Comparison of ENCODE assay signal across 27 cellular contexts in genomic region chr9:70981312-70981711, GRCh38.
"Had no signal": no experiment of that assay in that cellular context is flagged by ENCODE, and none has a peak within 500 bp of the region (broad histone marks: within the 10 kb centered on the region; RNA-seq: fewer than 3 reads in every experiment).

No MANE protein-coding gene starts in this region.

- H3K27ac ChIP-seq: stomach, suprapubic skin, testis, thoracic aorta, thyroid gland, tibial artery, tibial nerve, transverse colon, upper lobe of left lung, upper lobe of right lung, uterus, vagina had no signal

- H3K27me3 ChIP-seq: stomach, suprapubic skin, testis, thyroid gland, tibial artery, tibial nerve, transverse colon, upper lobe of left lung, upper lobe of right lung, uterus, vagina had no signal

- H3K4me3 ChIP-seq: stomach, suprapubic skin, testis, thoracic aorta, thyroid gland, tibial artery, tibial nerve, transverse colon, upper lobe of left lung, upper lobe of right lung, uterus, vagina had no signal

- FAIRE-seq: urothelium cell line had no signal

- H3K4me1 ChIP-seq: stomach, suprapubic skin, testis, thyroid gland, tibial artery, tibial nerve, transverse colon, upper lobe of left lung, upper lobe of right lung, uterus, vagina had no signal

- H3K9me3 ChIP-seq: suprapubic skin, testis, thoracic aorta, thyroid gland, tibial artery, upper lobe of left lung, upper lobe of right lung, uterus, vagina had no signal

- ATAC-seq: stimulated activated effector memory CD8-positive, alpha-beta T cell treated with anti-CD3 and anti-CD28 coated beads, Interleukin-12 subunit alpha, Interleukin-12 subunit beta, amount 100 ng/mL, for 72 hours; stimulated activated memory B cell treated with anti-CD40 and anti-IgM and Interleukin-4, amounts not matched to agents 10 μg/mL and 1 μg/mL and 100 μg/mL, for 72 hours; stimulated activated naive B cell treated with anti-CD40 and anti-IgM and Interleukin-4, amounts not matched to agents 10 μg/mL and 1 μg/mL and 100 μg/mL, for 72 hours; stimulated activated naive CD8-positive, alpha-beta T cell treated with anti-CD3 and anti-CD28 coated beads, Interleukin-15, amount 100 ng/mL, for 72 hours; stimulated activated naive CD8-positive, alpha-beta T cell treated with anti-CD3 and anti-CD28 coated beads, Interleukin-15, Interleukin-2, amounts not matched to agents 100 U/mL and 50 U/mL, for 24 hours; upper lobe of right lung had no signal

- DNase-seq: stimulated activated CD4-positive, alpha-beta T cell treated with anti-CD3 and anti-CD28 coated beads, Interleukin-2, amount 100 ng/mL, for 48 hours; stimulated activated CD4-positive, alpha-beta T cell treated with anti-CD3 and anti-CD28 coated beads, Interleukin-4, amount 100 ng/mL, for 1 hour; stimulated activated CD4-positive, alpha-beta T cell treated with anti-CD3 and anti-CD28 coated beads, Interleukin-4, amount 100 ng/mL, for 24 hours; stimulated activated CD4-positive, alpha-beta T cell treated with anti-CD3 and anti-CD28 coated beads, Interleukin-4, amount 100 ng/mL, for 4 hours; stimulated activated CD8-positive, alpha-beta memory T cell treated with anti-CD3 and anti-CD28 coated beads, Interleukin-4, amount 100 ng/mL, for 48 hours; stimulated activated naive B cell treated with anti-CD40 and anti-IgM and Interleukin-4, amounts not matched to agents 10 μg/mL and 1 μg/mL and 100 μg/mL, for 72 hours; stimulated activated naive CD4-positive, alpha-beta T cell; stimulated activated naive CD4-positive, alpha-beta T cell treated with Interleukin-2 at 50 U/mL for 16 hours; stimulated activated naive CD8-positive, alpha-beta T cell treated with anti-CD3 and anti-CD28 coated beads, Interleukin-15, amount 100 ng/mL, for 72 hours; stimulated activated naive CD8-positive, alpha-beta T cell treated with anti-CD3 and anti-CD28 coated beads, Interleukin-15, Interleukin-2, amounts not matched to agents 100 U/mL and 50 U/mL, for 24 hours; stomach; substantia nigra; testis; thyroid gland; tibial artery; transverse colon; trophoblast cell; upper lobe of left lung; upper lobe of right lung; uterus had no signal

- H3K36me3 ChIP-seq: stomach, suprapubic skin, thoracic aorta, thyroid gland, tibial artery, tibial nerve, transverse colon, upper lobe of left lung, upper lobe of right lung, uterus, vagina had no signal
